Comparison of ENCODE assay signal across 17 cellular contexts in the genomic region with DNA sequence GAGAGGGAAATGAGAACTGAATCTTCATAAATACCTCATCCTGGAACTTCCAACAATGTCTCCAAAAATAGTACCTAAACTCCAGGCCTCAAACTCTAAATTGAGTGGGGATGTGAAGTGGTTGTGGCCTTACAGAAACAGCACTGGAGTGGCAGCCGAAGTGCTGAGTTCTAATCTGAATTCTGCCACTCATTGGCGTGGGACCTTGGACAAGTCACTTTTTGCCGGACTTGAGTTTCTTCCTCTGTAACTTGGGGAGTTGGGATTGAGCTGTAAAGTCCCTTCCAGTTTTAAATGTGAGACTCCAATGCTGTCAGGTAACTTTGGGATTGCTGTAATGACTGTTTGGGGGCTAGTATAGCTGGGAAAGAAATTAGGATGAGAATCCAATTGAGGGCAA. TPM values are rescaled to one million over a fixed set of nuclear protein-coding genes. Genes with fewer than 3 reads are reported as not detected.
DNase-seq lines count a peak whose midpoint lies in the region; ATAC-seq and TF ChIP-seq lines count a peak whose summit lies in the region.
"Had no signal": no experiment of that assay in that cellular context is flagged by ENCODE, and none has a peak within 500 bp of the region (broad histone marks: within the 10 kb centered on the region; RNA-seq: fewer than 3 reads in every experiment).

No MANE protein-coding gene starts in this region.

- H3K27me3 ChIP-seq in GM23338 (ENCODE audit: insufficient read depth) = no peaks in the 10 kb centered on the region
- H3K27me3 ChIP-seq in right lobe of liver = no peaks in the 10 kb centered on the region
- H3K27me3 ChIP-seq: body of pancreas, ovary had no signal

- no peaks in the 10 kb centered on the region for H3K27me3 Mint-ChIP-seq in stimulated activated naive CD8-positive, alpha-beta T cell treated with anti-CD3 and anti-CD28 coated beads, Interleukin-15, Interleukin-2, amounts not matched to agents 100 ng/mL and 50 ng/mL, for 24 hours
- no peaks in the 10 kb centered on the region for H3K27me3 Mint-ChIP-seq in activated T-helper 1 cell treated with anti-CD3 and anti-CD28 coated beads, Interleukin-12 subunit alpha, Interleukin-12 subunit beta, Interleukin-2, Interleukin-4 antibody, amounts not matched to agents 30 ng/mL and 10 ng/mL and 1 ng/mL, durations not matched to agents 14 hours and 24 hours and 36 hours (ENCODE audit: insufficient read depth)
- no peaks in the 10 kb centered on the region for H3K27me3 Mint-ChIP-seq in naive B cell
- peaks cover 12% of the 10 kb centered on the region for H3K27me3 Mint-ChIP-seq in GM23338 (ENCODE audit: insufficient read depth, low read depth, poor library complexity)

- no peak for TF ChIP-seq CTCF in GM23338 (conservative IDR thresholded peaks at IDR 0.05; ENCODE audit: low read depth in 2 of 2)
- no peak for TF ChIP-seq CTCF in right lobe of liver (IDR thresholded peaks at IDR 0.05)

- H3K36me3 Mint-ChIP-seq in stimulated activated naive CD8-positive, alpha-beta T cell treated with anti-CD3 and anti-CD28 coated beads, Interleukin-15, Interleukin-2, amounts not matched to agents 100 ng/mL and 50 ng/mL, for 24 hours (ENCODE audit: low read depth) = peaks cover 8% of the 10 kb centered on the region
- peaks cover 8% of the 10 kb centered on the region for H3K36me3 Mint-ChIP-seq in activated T-helper 1 cell treated with anti-CD3 and anti-CD28 coated beads, Interleukin-12 subunit alpha, Interleukin-12 subunit beta, Interleukin-2, Interleukin-4 antibody, amounts not matched to agents 30 ng/mL and 10 ng/mL and 1 ng/mL, durations not matched to agents 14 hours and 24 hours and 36 hours (ENCODE audit: low read depth)
- H3K36me3 Mint-ChIP-seq in naive B cell = no peaks in the 10 kb centered on the region
- no peaks in the 10 kb centered on the region; the same call in 2 of the 3 replicates for H3K36me3 Mint-ChIP-seq in GM23338 (ENCODE audit: low read depth)
- H3K36me3 Mint-ChIP-seq: WTC11 had no signal

- H3F3A ChIP-seq in GM23338 (replicated peaks; ENCODE audit: low read depth) = 0 out of 2 replicates have a peak, but pooled peaks cover 10% of the 10 kb centered on the region

- peaks cover 95% of the 10 kb centered on the region for H3K4me1 Mint-ChIP-seq in stimulated activated naive CD8-positive, alpha-beta T cell treated with anti-CD3 and anti-CD28 coated beads, Interleukin-15, Interleukin-2, amounts not matched to agents 100 ng/mL and 50 ng/mL, for 24 hours (ENCODE audit: low read depth)
- H3K4me1 Mint-ChIP-seq in activated T-helper 1 cell treated with anti-CD3 and anti-CD28 coated beads, Interleukin-12 subunit alpha, Interleukin-12 subunit beta, Interleukin-2, Interleukin-4 antibody, amounts not matched to agents 30 ng/mL and 10 ng/mL and 1 ng/mL, durations not matched to agents 14 hours and 24 hours and 36 hours (ENCODE audit: low read depth) = peaks cover 95% of the 10 kb centered on the region
- H3K4me1 Mint-ChIP-seq in naive B cell = peaks cover 50 to 82% (median 66%) of the 10 kb centered on the region in 3 donors
- peaks cover 56% of the 10 kb centered on the region for H3K4me1 Mint-ChIP-seq in GM23338

- H3K9me2 ChIP-seq in GM23338 (ENCODE audit: insufficient read depth) = no peaks in the 10 kb centered on the region

- H3K79me2 ChIP-seq in GM23338 (replicated peaks; ENCODE audit: insufficient read depth) = no peaks in the 10 kb centered on the region

- intact Hi-C loops in activated T-helper 1 cell treated with anti-CD3 and anti-CD28 coated beads, Interleukin-12 subunit alpha, Interleukin-12 subunit beta, Interleukin-2, Interleukin-4 antibody, amounts not matched to agents 30 ng/mL and 10 ng/mL and 1 ng/mL, durations not matched to agents 14 hours and 24 hours and 36 hours (cut with micrococcal nuclease) = loop anchor here (5.0 kb wide), 2 partner anchors 273 to 427 kb away; a partner anchor contains a TSS
- intact Hi-C loops in right lobe of liver (cut with DNase I) = loop anchor here in 1 of 2 donors (10.0 kb wide), 2 partner anchors 56 to 226 kb away; a partner anchor contains a TSS

- peak overlapping the region; percentile 0 for H3K4me3 Mint-ChIP-seq in stimulated activated naive CD8-positive, alpha-beta T cell treated with anti-CD3 and anti-CD28 coated beads, Interleukin-15, Interleukin-2, amounts not matched to agents 100 ng/mL and 50 ng/mL, for 24 hours
- H3K4me3 Mint-ChIP-seq in activated T-helper 1 cell treated with anti-CD3 and anti-CD28 coated beads, Interleukin-12 subunit alpha, Interleukin-12 subunit beta, Interleukin-2, Interleukin-4 antibody, amounts not matched to agents 30 ng/mL and 10 ng/mL and 1 ng/mL, durations not matched to agents 14 hours and 24 hours and 36 hours = no peak overlapping the region
- H3K4me3 Mint-ChIP-seq in naive B cell (peak overlapping the region in 3 of 8 donors; percentile 40 to 81 (median 66)), GM23338 (no peak overlapping the region)
- H3K4me3 Mint-ChIP-seq: activated T-cell treated with anti-CD3 and anti-CD28 coated beads, Interleukin-2, amount 50 U/mL, for 4 hours; HFFc6; WTC11 had no signal

- H3K9me3 ChIP-seq in right lobe of liver = no peaks in the 10 kb centered on the region
- H3K9me3 ChIP-seq: body of pancreas, ovary had no signal

- no peaks in the 10 kb centered on the region for H3K9me3 Mint-ChIP-seq in stimulated activated naive CD8-positive, alpha-beta T cell treated with anti-CD3 and anti-CD28 coated beads, Interleukin-15, Interleukin-2, amounts not matched to agents 100 ng/mL and 50 ng/mL, for 24 hours
- H3K9me3 Mint-ChIP-seq in activated T-helper 1 cell treated with anti-CD3 and anti-CD28 coated beads, Interleukin-12 subunit alpha, Interleukin-12 subunit beta, Interleukin-2, Interleukin-4 antibody, amounts not matched to agents 30 ng/mL and 10 ng/mL and 1 ng/mL, durations not matched to agents 14 hours and 24 hours and 36 hours = no peaks in the 10 kb centered on the region
- no peaks in the 10 kb centered on the region for H3K9me3 Mint-ChIP-seq in naive B cell
- no peaks in the 10 kb centered on the region; the same call in 2 of the 3 replicates for H3K9me3 Mint-ChIP-seq in GM23338
- H3K9me3 Mint-ChIP-seq: activated T-cell treated with anti-CD3 and anti-CD28 coated beads, Interleukin-2, amount 50 U/mL, for 4 hours; WTC11 had no signal

- no peaks in the 10 kb centered on the region for H4K20me1 ChIP-seq in GM23338 (replicated peaks; ENCODE audit: insufficient read depth)

- no peak overlapping the region for H3K27ac ChIP-seq in GM23338 (ENCODE audit: low read depth)
- peak overlapping the region in 1 of 3 donors; percentile 50 for H3K27ac ChIP-seq in right lobe of liver
- H3K27ac ChIP-seq: ovary had no signal

- 88% methylated on average over 3 of the region's 3 CpGs for WGBS in right lobe of liver (ENCODE audit: insufficient coverage, low coverage, low lambda C conversion rate, missing lambda C conversion rate)

- H3K27ac Mint-ChIP-seq in stimulated activated naive CD8-positive, alpha-beta T cell treated with anti-CD3 and anti-CD28 coated beads, Interleukin-15, Interleukin-2, amounts not matched to agents 100 ng/mL and 50 ng/mL, for 24 hours = peak overlapping the region; percentile 19
- H3K27ac Mint-ChIP-seq in activated T-helper 1 cell treated with anti-CD3 and anti-CD28 coated beads, Interleukin-12 subunit alpha, Interleukin-12 subunit beta, Interleukin-2, Interleukin-4 antibody, amounts not matched to agents 30 ng/mL and 10 ng/mL and 1 ng/mL, durations not matched to agents 14 hours and 24 hours and 36 hours = peak overlapping the region; percentile 4
- H3K27ac Mint-ChIP-seq in naive B cell = peak overlapping the region; percentile 3 to 88 (median 76)
- H3K27ac Mint-ChIP-seq in GM23338 = no peak overlapping the region
- H3K27ac Mint-ChIP-seq: HFFc6 had no signal

- H3K4me3 ChIP-seq in GM23338 (no peak overlapping the region), right lobe of liver (no peak overlapping the region)
- H3K4me3 ChIP-seq: body of pancreas, ovary had no signal

- DNase-seq in stimulated activated naive CD8-positive, alpha-beta T cell treated with anti-CD3 and anti-CD28 coated beads, Interleukin-15, Interleukin-2, amounts not matched to agents 100 U/mL and 50 U/mL, for 24 hours = no peak
- DNase-seq in activated T-helper 1 cell treated with anti-CD3 and anti-CD28 coated beads, Interleukin-12 subunit alpha, Interleukin-12 subunit beta, Interleukin-2, Interleukin-4 antibody, amounts not matched to agents 30 ng/mL and 10 ng/mL and 1 ng/mL, durations not matched to agents 14 hours and 24 hours and 36 hours (ENCODE audit: low spot score) = no peak
- no peak for DNase-seq in naive B cell
- peak; percentile 36 for DNase-seq in ureter (ENCODE audit: low spot score)
- DNase-seq in GM23338 (ENCODE audit: low spot score) = no peak
- no peak for DNase-seq in right lobe of liver
- DNase-seq: activated T-cell treated with anti-CD3 and anti-CD28 coated beads, Interleukin-2, amount 50 U/mL, for 4 hours; AML-193; EL; HFFc6; NCI-H1092 treated with DMSO at 0.1 percent for 48 hours; NK-92 treated with Interleukin-12 subunit alpha and Interleukin-12 subunit beta, amount 100 ng/mL, for 24 hours; ovary had no signal

- no peak for ATAC-seq in stimulated activated naive CD8-positive, alpha-beta T cell treated with anti-CD3 and anti-CD28 coated beads, Interleukin-15, Interleukin-2, amounts not matched to agents 100 U/mL and 50 U/mL, for 24 hours
- ATAC-seq in naive B cell (ENCODE audit: low read depth in 2 of 2) (no peak), GM23338 (no peak), right lobe of liver (no peak), HG03442 (IDR thresholded peaks at IDR 0.05; ENCODE audit: unreplicated experiment) (no peak)
- ATAC-seq: activated T-cell treated with anti-CD3 and anti-CD28 coated beads, Interleukin-2, amount 50 U/mL, for 4 hours; body of pancreas; WTC11 had no signal

- no peak overlapping the region for H2AFZ ChIP-seq in GM23338

- H3K4me2 ChIP-seq in GM23338 = no peak overlapping the region

- H3K36me3 ChIP-seq in GM23338 (ENCODE audit: insufficient read depth) (no peaks in the 10 kb centered on the region), right lobe of liver (no peaks in the 10 kb centered on the region)
- H3K36me3 ChIP-seq: ovary had no signal

- H3K4me1 ChIP-seq in GM23338 (ENCODE audit: insufficient read depth) (peaks cover 13% of the 10 kb centered on the region), right lobe of liver (peaks cover 0 to 8% (median 1%) of the 10 kb centered on the region in 4 donors)

- no peak for TF ChIP-seq POLR2A in right lobe of liver (IDR thresholded peaks at IDR 0.05)

RNA-seq across cellular contexts. Expression of a gene that starts 10.1 kb away (rescaled TPM):
- 144 and 147 TPM in 2 replicates for total RNA-seq in activated T-helper 1 cell treated with anti-CD3 and anti-CD28 coated beads, Interleukin-12 subunit alpha, Interleukin-12 subunit beta, Interleukin-2, Interleukin-4 antibody, amounts not matched to agents 30 ng/mL and 10 ng/mL and 1 ng/mL, durations not matched to agents 14 hours and 24 hours and 36 hours
- polyA plus RNA-seq in naive B cell (ENCODE audit: low read depth in 6 of 6) (1,000 to 10,000 TPM in 1 of 6 donors, 100 to 1,000 TPM in 5; 640 to 1,092 (median 833) TPM), GM23338 (2016; fragmentation: Nextera tagmentation; extraction: Ambion mirVana) (1,410 and 1,412 TPM in 2 replicates)
- total RNA-seq in ureter (157 TPM), right lobe of liver (100 to 1,000 TPM in 2 of 6 experiments, 10 to 100 TPM in 4; 57.9 to 277 (median 81.0) TPM)
- 249 and 294 TPM in 2 replicates for total RNA-seq in GM23338 (2014; rRNA removed; shearing (Covaris generic))

RNA-seq across cellular contexts. Expression of a gene that starts 59.6 kb away (rescaled TPM):
- total RNA-seq in activated T-helper 1 cell treated with anti-CD3 and anti-CD28 coated beads, Interleukin-12 subunit alpha, Interleukin-12 subunit beta, Interleukin-2, Interleukin-4 antibody, amounts not matched to agents 30 ng/mL and 10 ng/mL and 1 ng/mL, durations not matched to agents 14 hours and 24 hours and 36 hours = 10.1 and 16.5 TPM in 2 replicates
- polyA plus RNA-seq in naive B cell (ENCODE audit: low read depth in 6 of 6) (1 to 10 TPM in 5 of 6 donors, under 1 TPM in 1; 0.66 to 7.7 (median 5.5) TPM), GM23338 (2016; fragmentation: Nextera tagmentation; extraction: Ambion mirVana) (2.0 and 2.5 TPM in 2 replicates)
- total RNA-seq in ureter (8.3 TPM), right lobe of liver (1 to 10 TPM; 1.7 to 7.3 (median 3.4) TPM)
- total RNA-seq in GM23338 (2014; rRNA removed; shearing (Covaris generic)) = 16.0 and 20.3 TPM in 2 replicates
